ENCODE assay signal across 30 cellular contexts in the genomic region with DNA sequence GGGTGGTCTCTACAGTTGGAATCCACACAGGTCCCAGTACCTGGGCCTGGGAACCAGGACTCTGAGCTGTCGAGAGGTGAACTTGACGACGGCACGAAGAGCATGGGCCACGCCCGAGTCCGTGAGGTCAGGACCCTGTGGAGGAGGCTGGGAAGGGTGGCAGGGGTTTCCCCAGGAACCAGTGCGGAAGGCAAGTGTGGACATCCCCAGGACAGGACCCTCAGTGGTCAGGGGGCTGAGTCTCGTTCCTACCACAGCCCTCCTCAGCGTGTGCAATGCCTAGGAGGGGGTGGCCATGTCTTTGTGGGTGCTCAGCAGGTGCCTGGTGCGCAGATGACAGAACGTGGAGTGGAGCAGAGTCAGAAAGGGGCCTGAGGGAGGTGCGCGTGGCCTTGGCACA.
"Had no signal": no experiment of that assay in that cellular context is flagged by ENCODE, and none has a peak within 500 bp of the region (broad histone marks: within the 10 kb centered on the region; RNA-seq: fewer than 3 reads in every experiment).

No MANE protein-coding gene starts in this region.

- H3K4me3 ChIP-seq: adrenal gland, body of pancreas, colonic mucosa, heart left ventricle had no signal

- H3K9me3 ChIP-seq: adrenal gland, body of pancreas, colonic mucosa, heart left ventricle had no signal

- H3K27ac Mint-ChIP-seq: activated B cell treated with CpG ODN at 0.5 μM for 24 hours; activated CD8-positive, alpha-beta T cell treated with anti-CD3 and anti-CD28 coated beads for 36 hours; activated naive CD8-positive, alpha-beta T cell treated with anti-CD3 and anti-CD28 coated beads for 36 hours; activated naive CD8-positive, alpha-beta T cell treated with anti-CD3 and anti-CD28 coated beads, Interleukin-2, amount 50 U/mL, for 24 hours; activated T-cell treated with anti-CD3 and anti-CD28 coated beads, Interleukin-2, amount 50 U/mL, for 72 hours; T-helper 17 cell; T-helper 2 cell treated with Interferon-gamma antibody and Interleukin-4, amounts not matched to agents 5 μg/mL and 100 μg/mL, for 36 hours had no signal

- H3K4me1 ChIP-seq: adrenal gland, body of pancreas, colonic mucosa had no signal

- H3K27me3 Mint-ChIP-seq: activated B cell treated with CpG ODN at 0.5 μM for 24 hours; activated CD8-positive, alpha-beta T cell treated with anti-CD3 and anti-CD28 coated beads for 36 hours; activated naive CD4-positive, alpha-beta T cell treated with anti-CD3 and anti-CD28 coated beads, Interleukin-2, amount 50 U/mL, for 24 hours; activated naive CD8-positive, alpha-beta T cell treated with anti-CD3 and anti-CD28 coated beads for 36 hours; activated naive CD8-positive, alpha-beta T cell treated with anti-CD3 and anti-CD28 coated beads, Interleukin-2, amount 50 U/mL, for 24 hours had no signal

- H3K27ac ChIP-seq: adrenal gland, body of pancreas, colonic mucosa, epithelial cell of prostate, heart left ventricle, WERI-Rb-1 had no signal

- H3K4me3 Mint-ChIP-seq: activated B cell treated with CpG ODN at 0.5 μM for 24 hours; activated CD8-positive, alpha-beta T cell treated with anti-CD3 and anti-CD28 coated beads for 36 hours; activated naive CD4-positive, alpha-beta T cell treated with anti-CD3 and anti-CD28 coated beads, Interleukin-2, amount 50 U/mL, for 24 hours; activated naive CD8-positive, alpha-beta T cell treated with anti-CD3 and anti-CD28 coated beads for 36 hours; activated naive CD8-positive, alpha-beta T cell treated with anti-CD3 and anti-CD28 coated beads, Interleukin-2, amount 50 U/mL, for 24 hours; activated T-cell treated with anti-CD3 and anti-CD28 coated beads, Interleukin-2, amount 50 U/mL, for 72 hours; T-helper 17 cell; T-helper 2 cell treated with Interferon-gamma antibody and Interleukin-4, amounts not matched to agents 5 μg/mL and 100 μg/mL, for 36 hours had no signal

- H3K27me3 ChIP-seq: adrenal gland, body of pancreas, colonic mucosa had no signal

- H3K9me3 Mint-ChIP-seq: activated B cell treated with CpG ODN at 0.5 μM for 24 hours; activated CD8-positive, alpha-beta T cell treated with anti-CD3 and anti-CD28 coated beads for 36 hours; activated naive CD4-positive, alpha-beta T cell treated with anti-CD3 and anti-CD28 coated beads, Interleukin-2, amount 50 U/mL, for 24 hours; activated naive CD8-positive, alpha-beta T cell treated with anti-CD3 and anti-CD28 coated beads for 36 hours; activated naive CD8-positive, alpha-beta T cell treated with anti-CD3 and anti-CD28 coated beads, Interleukin-2, amount 50 U/mL, for 24 hours; T-helper 2 cell treated with Interferon-gamma antibody and Interleukin-4, amounts not matched to agents 5 μg/mL and 100 μg/mL, for 36 hours had no signal

- H3K36me3 ChIP-seq: adrenal gland, colonic mucosa, heart left ventricle, WERI-Rb-1 had no signal

- DNase-seq: activated B cell treated with CpG ODN at 0.5 μM for 24 hours; activated CD4-positive, alpha-beta T cell treated with anti-CD3 and anti-CD28 coated beads for 48 hours; activated CD4-positive, alpha-beta T cell treated with anti-CD3 and anti-CD28 coated beads, Interleukin-2, amount 50 U/mL, for 1 hour; activated CD4-positive, alpha-beta T cell treated with anti-CD3 and anti-CD28 coated beads, Interleukin-2, amount 50 U/mL, for 48 hours; activated CD8-positive, alpha-beta memory T cell treated with anti-CD3 and anti-CD28 coated beads for 24 hours; activated CD8-positive, alpha-beta T cell treated with anti-CD3 and anti-CD28 coated beads for 36 hours; activated gamma-delta T cell; activated naive CD4-positive, alpha-beta T cell; activated naive CD8-positive, alpha-beta T cell treated with anti-CD3 and anti-CD28 coated beads for 36 hours; activated naive CD8-positive, alpha-beta T cell treated with anti-CD3 and anti-CD28 coated beads, Interleukin-2, amount 50 U/mL, for 24 hours; activated T-cell treated with anti-CD3 and anti-CD28 coated beads, Interleukin-2, amount 50 U/mL, for 1 hour; activated T-cell treated with anti-CD3 and anti-CD28 coated beads, Interleukin-2, amount 50 U/mL, for 72 hours; adrenal gland; amygdala; aorta; body of pancreas; caudate nucleus; cerebellar nuclear complex; colonic mucosa; effector CD8-positive, alpha-beta T cell; foreskin fibroblast; glutamatergic neuron; heart left ventricle; T-helper 1 cell; T-helper 17 cell; T1000; WERI-Rb-1 had no signal

- H3K36me3 Mint-ChIP-seq: activated naive CD4-positive, alpha-beta T cell treated with anti-CD3 and anti-CD28 coated beads, Interleukin-2, amount 50 U/mL, for 24 hours; activated naive CD8-positive, alpha-beta T cell treated with anti-CD3 and anti-CD28 coated beads for 36 hours had no signal
